Comparison of ENCODE assay signal across 8 cellular contexts in the genomic region with DNA sequence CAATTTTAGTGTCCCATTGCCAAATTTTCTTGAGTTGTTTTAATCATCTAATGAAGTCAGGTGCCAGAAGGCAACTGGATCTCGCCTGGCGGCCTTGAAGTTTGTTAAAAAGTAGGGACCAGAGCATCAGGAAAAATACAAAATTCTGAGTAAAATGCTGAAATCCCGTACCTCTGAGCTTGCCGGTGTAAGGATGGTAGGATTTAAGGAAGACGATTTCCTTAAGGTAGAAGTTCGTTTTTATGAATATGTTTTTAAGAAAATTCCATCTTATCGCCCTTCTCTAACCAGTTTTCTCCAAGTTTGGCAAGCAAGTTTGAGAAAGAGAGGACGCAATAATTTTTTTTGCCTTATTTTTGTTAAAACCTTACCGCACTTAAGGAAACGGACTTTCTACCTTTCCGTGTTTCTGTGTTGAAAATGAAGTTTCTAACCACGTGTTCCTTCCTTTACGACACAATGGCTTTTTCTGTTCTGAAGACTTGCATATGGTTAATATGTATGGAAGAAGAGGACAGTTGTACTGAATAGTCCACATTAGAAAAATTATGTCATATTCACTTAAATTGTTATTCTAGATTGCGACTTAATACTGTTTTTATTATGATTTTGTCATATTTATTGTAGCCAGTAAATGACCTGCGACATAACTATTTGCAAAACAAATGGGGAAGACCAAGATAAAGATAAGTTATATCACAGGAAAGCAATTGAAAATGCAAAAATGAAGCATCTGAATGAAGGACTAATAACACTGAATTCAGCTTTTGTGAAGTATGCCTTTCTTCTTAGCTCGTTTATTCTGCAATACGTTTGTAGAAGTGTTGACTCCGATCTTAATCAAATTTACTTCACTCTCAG. TPM values are rescaled to one million over a fixed set of nuclear protein-coding genes. Genes with fewer than 3 reads are reported as not detected.
DNase-seq lines count a peak whose midpoint lies in the region; ATAC-seq, FAIRE-seq and TF ChIP-seq lines count a peak whose summit lies in the region.

No MANE protein-coding gene starts in this region.

- DNase-seq in GM12891 (ENCODE audit: insufficient read length, low spot score) (no peak), SJSA1 (ENCODE audit: low read depth in 1 of 2, low spot score in 2 of 2) (peak in 1 of 2 experiments; percentile 2), fibroblast of peridontal ligament (ENCODE audit: extremely low read depth) (peak; percentile 22), psoas muscle (no peak), RCC 7860 (ENCODE audit: low spot score) (no peak)

- FAIRE-seq in GM12891 (lab: Jason Lieb, UNC) (peak; percentile 76), RCC 7860 (lab: Jason Lieb, UNC) (no peak)

- H3K4me1 ChIP-seq in SJSA1 (replicated peaks) (0 out of 2 replicates have a peak, but pooled peaks cover 3% of the 10 kb centered on the region), psoas muscle (no peaks in the 10 kb centered on the region)

- no peak for TF ChIP-seq POLR2A in GM12891 (IDR thresholded peaks at IDR 0.05; ENCODE audit: low read depth, low read length)

- 28 to 31% (median 31%) methylated on average over 18 of the region's 18 CpGs for WGBS in psoas muscle, 3 donors

- no peak for TF ChIP-seq CTCF in psoas muscle (IDR thresholded peaks at IDR 0.05)

- peak overlapping the region; percentile 56 for H3K4me3 ChIP-seq in SJSA1
- peak overlapping the region; percentile 71 for H3K4me3 ChIP-seq in psoas muscle

- H3K27me3 ChIP-seq in SJSA1 (replicated peaks) (no peaks in the 10 kb centered on the region), psoas muscle (ENCODE audit: insufficient read depth in 3 of 3, low read length in 2 of 3) (peaks cover 3 to 8% (median 4%) of the 10 kb centered on the region in 3 donors)

- ATAC-seq in psoas muscle (no peak), GM18870 (IDR thresholded peaks at IDR 0.05; ENCODE audit: unreplicated experiment) (no peak), GM21390 (IDR thresholded peaks at IDR 0.05; ENCODE audit: unreplicated experiment) (no peak), HG03045 (IDR thresholded peaks at IDR 0.05; ENCODE audit: unreplicated experiment) (no peak)

- H3K9me3 ChIP-seq in SJSA1 (replicated peaks): no peaks in the 10 kb centered on the region
- no peaks in the 10 kb centered on the region for H3K9me3 ChIP-seq in psoas muscle

- intact Hi-C loops in psoas muscle (cut with DNase I): no loop called here

- H3K36me3 ChIP-seq in SJSA1 (peaks cover 4% of the 10 kb centered on the region; the same call in 1 of the 2 replicates), psoas muscle (ENCODE audit: insufficient read depth in 1 of 2, low read depth in 1 of 2) (no peaks in the 10 kb centered on the region)

- H3K27ac ChIP-seq in SJSA1 (0 out of 2 replicates have a peak overlapping the region, but pooled peaks have one; percentile 15), psoas muscle (peak overlapping the region; percentile 64)

TF ChIP-seq in GM12891, 5 proteins besides CTCF, POLR2A, EP300 and RAD21:
- TF ChIP-seq TAF1 (IDR thresholded peaks at IDR 0.05; ENCODE audit: low read depth, low read length) (no peak), POLR2AphosphoS5 (IDR thresholded peaks at IDR 0.05; ENCODE audit: low read depth, low read length) (no peak), POU2F2 (IDR thresholded peaks at IDR 0.05; ENCODE audit: low read depth, low read length) (no peak), PAX5 (IDR thresholded peaks at IDR 0.05; ENCODE audit: insufficient read depth, low read length, severe bottlenecking) (no peak), SPI1 (IDR thresholded peaks at IDR 0.05; ENCODE audit: low read depth, low read length) (no peak)

RNA-seq across cellular contexts. Expression of a gene that starts 0.9 kb away (rescaled TPM):
- polyA plus RNA-seq in GM12891 (2012; ENCODE audit: low read depth, missing spikeins): 39.6 TPM
- total RNA-seq in SJSA1 (2014; rRNA removed; shearing (Covaris generic)): 7.1 and 13.1 TPM in 2 replicates
- total RNA-seq in psoas muscle: 1 to 10 TPM; 2.4 to 5.1 (median 2.8) TPM
- polyA plus RNA-seq in psoas muscle: 1 to 10 TPM in 2 of 3 donors, under 1 TPM in 1; 0.89 to 2.6 (median 1.2) TPM
